25 cellular contexts compared by ENCODE assay signal in genomic region chr10:74992068-74992467, GRCh38.
"Had no signal": no experiment of that assay in that cellular context is flagged by ENCODE, and none has a peak within 500 bp of the region (broad histone marks: within the 10 kb centered on the region; RNA-seq: fewer than 3 reads in every experiment).

No MANE protein-coding gene starts in this region.

- ATAC-seq: sciatic nerve, upper lobe of right lung had no signal

- H3K27ac ChIP-seq: left lung, pancreas, prostate gland, skin epidermis, stomach, suprapubic skin, thoracic aorta, tibial artery, upper lobe of right lung had no signal

- H3K4me3 ChIP-seq: left lung, lung, mucosa of descending colon, pancreas, prostate gland, skin epidermis, stomach, suprapubic skin, thoracic aorta, tibial artery, upper lobe of right lung had no signal

- H3K9me3 ChIP-seq: left lung, mucosa of descending colon, pancreas, prostate gland, stomach, suprapubic skin, thoracic aorta, tibial artery, upper lobe of right lung had no signal

- DNase-seq: hippocampal formation; left cardiac atrium; left lung; midbrain; mucosa of descending colon; pancreas; posterior cingulate gyrus; retina; right cardiac atrium; stimulated activated CD4-positive, alpha-beta T cell treated with anti-CD3 and anti-CD28 coated beads, Interleukin-12 subunit alpha, Interleukin-12 subunit beta, amount 100 ng/mL, for 4 hours; stimulated activated CD4-positive, alpha-beta T cell treated with anti-CD3 and anti-CD28 coated beads, Interleukin-15, amount 100 ng/mL, for 24 hours; stimulated activated CD4-positive, alpha-beta T cell treated with anti-CD3 and anti-CD28 coated beads, Interleukin-2, amount 100 ng/mL, for 24 hours; stimulated activated CD4-positive, alpha-beta T cell treated with anti-CD3 and anti-CD28 coated beads, Interleukin-4, amount 100 ng/mL, for 1 hour; stimulated activated naive B cell treated with anti-CD40 and anti-IgM and Interleukin-4, amounts not matched to agents 10 μg/mL and 1 μg/mL and 100 μg/mL, for 72 hours; stimulated activated naive CD8-positive, alpha-beta T cell treated with anti-CD3 and anti-CD28 coated beads, Interleukin-15, Interleukin-2, amounts not matched to agents 100 U/mL and 50 U/mL, for 24 hours; stomach; tibial artery; upper lobe of right lung had no signal

- H3K27me3 ChIP-seq: left lung, pancreas, stomach, suprapubic skin, tibial artery, upper lobe of right lung had no signal

- FAIRE-seq: pancreas, urothelium cell line had no signal

- H3K36me3 ChIP-seq: pancreas, prostate gland had no signal
